1 cellular context compared by ENCODE assay signal in genomic region chr11:86068951-86069407, GRCh38.
TF ChIP-seq lines count a peak whose summit lies in the region.

PICALM (minus strand) TSS chr11:86069084; CDS start chr11:86068780, 304 bp downstream.

TF ChIP-seq in SK-N-SH, 30 proteins besides CTCF, POLR2A, EP300 and RAD21 (continued from another document):
- TF ChIP-seq ZBTB33 (IDR thresholded peaks at IDR 0.05; ENCODE audit: borderline replicate concordance, low read depth), result no peak
- no peak; the same call in 1 of the 2 replicates for TF ChIP-seq SMC3 (IDR thresholded peaks at IDR 0.05; ENCODE audit: low read depth, low read length)
- no peak for TF ChIP-seq EZH2phosphoT487 (IDR thresholded peaks at IDR 0.05; ENCODE audit: borderline replicate concordance, low read depth)
- peak; percentile 54; the same call in 1 of the 2 replicates for TF ChIP-seq PBX3 (IDR thresholded peaks at IDR 0.05)
- TF ChIP-seq ELF1 (IDR thresholded peaks at IDR 0.05), result peak; percentile 66
- TF ChIP-seq MXI1 (IDR thresholded peaks at IDR 0.05; ENCODE audit: low read depth, low read length), result peak; percentile 79; the same call in 1 of the 2 replicates
- TF ChIP-seq TCF12 (IDR thresholded peaks at IDR 0.05), result no peak; the same call in 1 of the 2 replicates
- TF ChIP-seq NRF1 (IDR thresholded peaks at IDR 0.05; ENCODE audit: low read depth, low read length), result peak; percentile 55
- no peak; the same call in 1 of the 2 replicates for TF ChIP-seq FOXJ3 (CRISPR knock-in tag; IDR thresholded peaks at IDR 0.05)
